ENCODE assay signal across 19 cellular contexts in genomic region chr5:171946382-171946781, GRCh38.
DNase-seq lines count a peak whose midpoint lies in the region; ATAC-seq, FAIRE-seq and TF ChIP-seq lines count a peak whose summit lies in the region.
"Had no signal": no experiment of that assay in that cellular context is flagged by ENCODE, and none has a peak within 500 bp of the region (broad histone marks: within the 10 kb centered on the region; RNA-seq: fewer than 3 reads in every experiment).

No MANE protein-coding gene starts in this region.

- no peak for TF ChIP-seq EP300 in A549 (IDR thresholded peaks at IDR 0.05)

- no peaks in the 10 kb centered on the region for H4K20me1 ChIP-seq in keratinocyte (ENCODE audit: control insufficient read depth, extremely low read depth, insufficient read depth, low read length)

- peaks cover 77% of the 10 kb centered on the region for H3K79me2 ChIP-seq in keratinocyte (ENCODE audit: control insufficient read depth, insufficient read depth, low read length)

- POLR2A ChIA-PET in A549 (lab: Yijun Ruan, JAX) = no interaction called here

- ATAC-seq in A549 (peak; percentile 66 to 77; a peak in 4 of 6 replicates), RWPE2 (ENCODE audit: low read depth) (peak; percentile 71)
- ATAC-seq: activated T-cell treated with anti-CD3 and anti-CD28 coated beads, Interleukin-2, amount 50 U/mL, for 72 hours; stimulated activated memory B cell treated with anti-CD40 and anti-IgM and Interleukin-4, amounts not matched to agents 10 μg/mL and 1 μg/mL and 100 μg/mL, for 72 hours had no signal

- CTCF ChIA-PET in A549 (lab: Yijun Ruan, JAX) = no interaction called here

- TF ChIP-seq POLR2A in A549 (IDR thresholded peaks at IDR 0.05; ENCODE audit: low read length) (no peak), GM12892 (IDR thresholded peaks at IDR 0.05; ENCODE audit: low read depth, low read length) (no peak)

- FAIRE-seq in A549 (lab: Jason Lieb, UNC) (no peak), keratinocyte (lab: Jason Lieb, UNC) (no peak), GM12892 (lab: Jason Lieb, UNC) (no peak)
- FAIRE-seq: D721Med, GM18507, islet of Langerhans had no signal

- TF ChIP-seq CTCF in A549 (IDR thresholded peaks at IDR 0.05) (no peak), RWPE2 (IDR thresholded peaks at IDR 0.05; ENCODE audit: poor library complexity, severe bottlenecking) (no peak), keratinocyte (optimal IDR thresholded peaks at IDR 0.05 in 1 of 3, IDR thresholded peaks at IDR 0.05 in 1 of 3, conservative IDR thresholded peaks at IDR 0.05 in 1 of 3; ENCODE audit: extremely low read depth in 1 of 3, insufficient read depth in 2 of 3, low read length in 3 of 3) (peak; percentile 11 to 38 (median 28))

- H3K36me3 ChIP-seq in RWPE2 (ENCODE audit: low read depth) (0 out of 2 replicates have a peak, but pooled peaks cover 3% of the 10 kb centered on the region), keratinocyte (ENCODE audit: control insufficient read depth in 2 of 2, extremely low read depth in 1 of 2, insufficient read depth in 2 of 2, low read length in 2 of 2) (no peaks in the 10 kb centered on the region)

- H3K9me3 ChIP-seq in A549 (no peaks in the 10 kb centered on the region), RWPE2 (ENCODE audit: severe bottlenecking) (no peaks in the 10 kb centered on the region), keratinocyte (ENCODE audit: control insufficient read depth, low read depth, low read length) (no peaks in the 10 kb centered on the region)

- H3K4me2 ChIP-seq in A549 (no peak overlapping the region), keratinocyte (ENCODE audit: control insufficient read depth, extremely low read depth, insufficient read depth, low read depth, low read length) (peak overlapping the region; percentile 77)

- no peak overlapping the region for H3K9ac ChIP-seq in keratinocyte (ENCODE audit: control insufficient read depth, extremely low read depth, insufficient read depth, low read length)

- no peak for DNase-seq in A549 (ENCODE audit: low read depth in 1 of 2, low spot score in 1 of 2)
- DNase-seq in ELF-1 (ENCODE audit: low read depth, low spot score) = peak; percentile 75
- no peak for DNase-seq in RWPE2 (ENCODE audit: low spot score)
- no peak for DNase-seq in keratinocyte (ENCODE audit: low read depth, low spot score)
- DNase-seq in NCI-H1092 treated with DMSO at 0.1 percent for 48 hours (lab: John Stamatoyannopoulos, UW) = no peak
- no peak for DNase-seq in HPDE6-E6E7 (ENCODE audit: extremely low spot score)
- DNase-seq in GM12892 (ENCODE audit: insufficient read length) = no peak
- DNase-seq in HT-29 (ENCODE audit: low spot score) = no peak
- DNase-seq: ACHN; activated CD4-positive, alpha-beta T cell treated with anti-CD3 and anti-CD28 coated beads, Interleukin-2, amount 50 U/mL, for 48 hours; activated T-cell treated with anti-CD3 and anti-CD28 coated beads, Interleukin-2, amount 50 U/mL, for 72 hours; Kasumi-1; midbrain; nucleus accumbens had no signal

- no peaks in the 10 kb centered on the region for H3K9me1 ChIP-seq in keratinocyte (ENCODE audit: control insufficient read depth, extremely low read depth, insufficient read depth, low read length)

- no peak overlapping the region for H2AFZ ChIP-seq in keratinocyte (ENCODE audit: control insufficient read depth, low read length)

- dilution Hi-C loops in keratinocyte (cut with MboI; ENCODE audit: extremely low pct_ligation_motif_present, low sequenced_read_pairs) = no loop called here

- H3K27me3 ChIP-seq in RWPE2 (ENCODE audit: insufficient read depth, poor library complexity, severe bottlenecking) = no peaks in the 10 kb centered on the region
- H3K27me3 ChIP-seq in keratinocyte (ENCODE audit: control insufficient read depth, extremely low read depth, insufficient read depth, low read length) = no peaks in the 10 kb centered on the region

- 93% methylated on average over 2 of the region's 2 CpGs for WGBS in A549 (ENCODE audit: missing lambda C conversion rate)

- TF ChIP-seq RAD21 in A549 (conservative IDR thresholded peaks at IDR 0.05 in 1 of 2, IDR thresholded peaks at IDR 0.05 in 1 of 2) = no peak

- H3K4me1 ChIP-seq in A549 (peaks cover 39% of the 10 kb centered on the region), RWPE2 (ENCODE audit: insufficient read depth, poor library complexity, severe bottlenecking) (peaks cover 22% of the 10 kb centered on the region), keratinocyte (ENCODE audit: control insufficient read depth, extremely low read depth, insufficient read depth, low read length) (peaks cover 24% of the 10 kb centered on the region)

- H3K4me3 ChIP-seq in A549 = no peak overlapping the region
- no peak overlapping the region for H3K4me3 ChIP-seq in RWPE2 (ENCODE audit: severe bottlenecking)
- H3K4me3 ChIP-seq in keratinocyte (ENCODE audit: control insufficient read depth in 2 of 3, extremely low read depth in 1 of 3, insufficient read depth in 2 of 3, low read depth in 1 of 3, low read length in 3 of 3) = peak overlapping the region in 1 of 3 experiments; percentile 3

- H3K27ac ChIP-seq in A549 (no peak overlapping the region), RWPE2 (ENCODE audit: poor library complexity, severe bottlenecking) (peak overlapping the region; percentile 32), keratinocyte (ENCODE audit: control insufficient read depth, insufficient read depth, low read length) (no peak overlapping the region)
- H3K27ac ChIP-seq: HL-60 had no signal

TF ChIP-seq in A549, 52 proteins besides CTCF, POLR2A, EP300 and RAD21:
- TF ChIP-seq POLR2AphosphoS2 (conservative IDR thresholded peaks at IDR 0.05; ENCODE audit: low read length) = no peak
- no peak for TF ChIP-seq JUN (IDR thresholded peaks at IDR 0.05)

Comparison
In these comparisons a context has a peak if more than half of its experiments do, and no peak if none do; other contexts are left out.
1. CTCF ChIP-seq: peak in keratinocyte (3 of 3); none in A549 (single experiment) and RWPE2 (single experiment).